ENCODE assay signal across 13 cellular contexts in the genomic region with DNA sequence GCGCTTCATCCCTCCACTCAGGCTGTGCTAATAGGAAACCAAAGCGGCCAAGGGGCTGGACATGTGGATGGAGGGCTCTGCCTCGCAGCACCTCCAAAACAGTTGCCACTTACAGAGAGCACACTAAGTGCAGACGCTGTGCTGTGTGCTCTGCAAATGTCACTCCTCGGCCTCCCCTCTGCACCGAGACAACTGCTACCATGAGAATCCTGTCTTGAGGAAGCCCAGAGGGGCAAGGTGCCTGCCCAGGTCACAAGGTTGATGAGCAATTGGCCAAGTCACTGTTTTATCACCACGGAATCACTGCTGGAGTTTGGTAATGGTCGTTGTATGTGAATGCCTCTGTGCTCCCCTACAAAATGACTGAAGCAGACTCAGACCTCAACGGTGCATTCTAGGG.
DNase-seq lines count a peak whose midpoint lies in the region; ATAC-seq and TF ChIP-seq lines count a peak whose summit lies in the region.
"Had no signal": no experiment of that assay in that cellular context is flagged by ENCODE, and none has a peak within 500 bp of the region (broad histone marks: within the 10 kb centered on the region; RNA-seq: fewer than 3 reads in every experiment).

No MANE protein-coding gene starts in this region.

- intact Hi-C loops in IMR-90 (cut with micrococcal nuclease), result no loop called here
- intact Hi-C loops in spleen (cut with DNase I; ENCODE audit: low total_unique reads), result no loop called here
- intact Hi-C loops in OCI-LY7 (cut with micrococcal nuclease; ENCODE audit: unreplicated experiment), result no loop called here

- H3K36me3 ChIP-seq in IMR-90 (ENCODE audit: control insufficient read depth, insufficient read depth, low read length) (peaks cover 16% of the 10 kb centered on the region), mucosa of rectum (ENCODE audit: control insufficient read depth in 2 of 2, insufficient read depth in 2 of 2, low read length in 2 of 2) (no peaks in the 10 kb centered on the region), spleen (no peaks in the 10 kb centered on the region), OCI-LY7 (ENCODE audit: insufficient read depth, low read length) (no peaks in the 10 kb centered on the region)
- H3K36me3 ChIP-seq: BE2C had no signal

- peaks cover 69% of the 10 kb centered on the region for H3K4me1 Mint-ChIP-seq in brain
- H3K4me1 Mint-ChIP-seq: H9 had no signal

- H3K4me3 ChIP-seq in IMR-90 (ENCODE audit: insufficient read depth, low read depth, low read length) (no peak overlapping the region), mucosa of rectum (ENCODE audit: low read length in 2 of 2) (no peak overlapping the region), spleen (no peak overlapping the region), OCI-LY7 (ENCODE audit: low read depth, low read length, poor library complexity, severe bottlenecking) (no peak overlapping the region)

- 93% methylated on average over 3 of the region's 9 CpGs; no CpG with 5 or more reads in 1 of the 2 experiments for WGBS in IMR-90 (ENCODE audit: extremely low coverage in 2 of 2, insufficient read length in 1 of 2), 2 experiments
- WGBS in spleen, 5 donors, result 82 to 86% (median 83%) methylated on average over 6 to 9 of the region's 9 CpGs

- no peak overlapping the region for H2BK20ac ChIP-seq in IMR-90 (ENCODE audit: low read depth, low read length)

- peaks cover 33% of the 10 kb centered on the region for H3K9me1 ChIP-seq in IMR-90 (ENCODE audit: insufficient read depth, low read length)

- peak overlapping the region; percentile 13; the same call in 1 of the 2 replicates for H2AK5ac ChIP-seq in IMR-90 (ENCODE audit: low read depth, low read length)

- no peak overlapping the region for H2BK15ac ChIP-seq in IMR-90 (ENCODE audit: low read depth, low read length)

- ATAC-seq in IMR-90 (ENCODE audit: low read depth), result no peak
- no peak for ATAC-seq in HG02885 (IDR thresholded peaks at IDR 0.05; ENCODE audit: poor library complexity, unreplicated experiment)
- no peak for ATAC-seq in GM21528 (IDR thresholded peaks at IDR 0.05; ENCODE audit: low FRiP score, unreplicated experiment)

- no peaks in the 10 kb centered on the region for H3K9me3 ChIP-seq in IMR-90 (ENCODE audit: control insufficient read depth, insufficient read depth, low read length)
- no peaks in the 10 kb centered on the region for H3K9me3 ChIP-seq in mucosa of rectum (ENCODE audit: control insufficient read depth in 2 of 2, low read length in 2 of 2)
- H3K9me3 ChIP-seq in spleen, result no peaks in the 10 kb centered on the region
- no peaks in the 10 kb centered on the region for H3K9me3 ChIP-seq in OCI-LY7 (ENCODE audit: low read length)
- H3K9me3 ChIP-seq: BE2C had no signal

- TF ChIP-seq POLR2A in IMR-90 (IDR thresholded peaks at IDR 0.05; ENCODE audit: low read depth, low read length), result no peak
- no peak for TF ChIP-seq POLR2A in spleen (IDR thresholded peaks at IDR 0.05)

- peaks cover 14% of the 10 kb centered on the region for H3K4me1 ChIP-seq in IMR-90 (ENCODE audit: control insufficient read depth, insufficient read depth, low read length)
- H3K4me1 ChIP-seq in mucosa of rectum (ENCODE audit: control insufficient read depth in 2 of 2, insufficient read depth in 2 of 2, low read length in 2 of 2), result peaks cover 17 to 24% of the 10 kb centered on the region in 2 donors
- H3K4me1 ChIP-seq in spleen, result peaks cover 0 to 40% (median 10%) of the 10 kb centered on the region in 6 donors
- no peaks in the 10 kb centered on the region for H3K4me1 ChIP-seq in OCI-LY7 (ENCODE audit: insufficient read depth, low read length, poor library complexity, severe bottlenecking)
- H3K4me1 ChIP-seq: BE2C had no signal

- H3K27ac ChIP-seq in IMR-90 (ENCODE audit: insufficient read depth, low read length) (no peak overlapping the region), mucosa of rectum (ENCODE audit: low read depth in 2 of 2, low read length in 2 of 2) (peak overlapping the region; percentile 28 to 61), spleen (peak overlapping the region in 4 of 8 donors; percentile 18 to 73 (median 61)), OCI-LY7 (ENCODE audit: low read depth, low read length, poor library complexity, severe bottlenecking) (no peak overlapping the region)

- H3K79me2 ChIP-seq in OCI-LY7 (ENCODE audit: insufficient read depth, low read depth, low read length), result no peaks in the 10 kb centered on the region

- H2AK9ac ChIP-seq in IMR-90 (replicated peaks; ENCODE audit: low read depth, low read length, poor library complexity), result no peak overlapping the region

- H4K5ac ChIP-seq in IMR-90 (ENCODE audit: low read depth, low read length), result no peak overlapping the region

- DNase-seq in IMR-90, result no peak
- peak; percentile 61 for DNase-seq in spleen
- no peak for DNase-seq in activated CD4-positive, alpha-beta T cell treated with anti-CD3 and anti-CD28 coated beads, Interleukin-2, amount 50 U/mL, for 4 hours
- no peak for DNase-seq in OCI-LY7 (ENCODE audit: low spot score)
- DNase-seq: BE2C, DMS153, H9, NCI-H1417 treated with DMSO at 0.1 percent for 48 hours, SIG-M5 had no signal

- H3K79me1 ChIP-seq in IMR-90 (ENCODE audit: low read depth in 1 of 2, low read length in 2 of 2), result peaks cover 0 to 42% of the 10 kb centered on the region in 2 experiments; a peak in 3 of 4 replicates

- no peak overlapping the region for H3K18ac ChIP-seq in IMR-90 (ENCODE audit: low read depth, low read length)

- no peak overlapping the region for H3K23ac ChIP-seq in IMR-90 (ENCODE audit: low read depth, low read length)

- H3K27me3 Mint-ChIP-seq in brain, result no peaks in the 10 kb centered on the region

- TF ChIP-seq RAD21 in IMR-90 (IDR thresholded peaks at IDR 0.05; ENCODE audit: low read length), result no peak

- in situ Hi-C loops in IMR-90 (cut with MboI; ENCODE audit: low sequenced_read_pairs), result no loop called here

- no peak overlapping the region for H4K8ac ChIP-seq in IMR-90 (ENCODE audit: low read depth in 2 of 2, low read length in 2 of 2)

- no peak for TF ChIP-seq CTCF in IMR-90 (conservative IDR thresholded peaks at IDR 0.05; ENCODE audit: low read depth, low read length)
- no peak for TF ChIP-seq CTCF in brain (conservative IDR thresholded peaks at IDR 0.05)
- TF ChIP-seq CTCF in spleen (IDR thresholded peaks at IDR 0.05 in 8 of 11, conservative IDR thresholded peaks at IDR 0.05 in 3 of 11), result no peak
- TF ChIP-seq CTCF in OCI-LY7 (conservative IDR thresholded peaks at IDR 0.05; ENCODE audit: low read length), result no peak

- H3K36me3 Mint-ChIP-seq in brain, result no peaks in the 10 kb centered on the region

- H3K56ac ChIP-seq in IMR-90 (ENCODE audit: extremely low read depth, insufficient read depth, low read length), result no peak overlapping the region

- POLR2A ChIA-PET in IMR-90 (lab: Charles Lee; ENCODE audit: unreplicated experiment) (no interaction called here), OCI-LY7 (lab: Charles Lee) (interaction anchor here (0.6 to 0.7 kb wide), 2 partner anchors 10 to 29 kb away, joined by 3 read pairs; no protein-coding TSS in a partner anchor)

- H2BK120ac ChIP-seq in IMR-90 (ENCODE audit: low read depth, low read length), result no peak overlapping the region

- H4K91ac ChIP-seq in IMR-90 (ENCODE audit: insufficient read depth, low read depth, low read length), result no peak overlapping the region

- H2AFZ ChIP-seq in IMR-90 (replicated peaks; ENCODE audit: low read length, poor library complexity) (no peak overlapping the region), OCI-LY7 (ENCODE audit: low read length) (no peak overlapping the region)

- no TSS peak for BruUV-seq in IMR-90 (replicated peaks; lab: Mats Ljungman, UMichigan)
- BruUV-seq in OCI-LY7 (replicated peaks; lab: Mats Ljungman, UMichigan), result no TSS peak

- CTCF ChIA-PET in IMR-90 (lab: Yijun Ruan, JAX), result no interaction called here
- CTCF ChIA-PET in OCI-LY7 (lab: Charles Lee; ENCODE audit: unreplicated experiment), result no interaction called here

- H3K4me3 Mint-ChIP-seq in brain, result no peak overlapping the region
- H3K4me3 Mint-ChIP-seq: H9 had no signal

- H4K20me1 ChIP-seq in IMR-90 (ENCODE audit: insufficient read depth, low read length) (peaks cover 6% of the 10 kb centered on the region), OCI-LY7 (ENCODE audit: insufficient read depth, low read length) (no peaks in the 10 kb centered on the region)

- H2BK5ac ChIP-seq in IMR-90 (ENCODE audit: low read depth, low read length, poor library complexity, severe bottlenecking), result no peak overlapping the region

- H3K14ac ChIP-seq in IMR-90 (replicated peaks; ENCODE audit: low read depth, low read length), result no peak overlapping the region

- dilution Hi-C loops in IMR-90 (cut with HindIII; ENCODE audit: low sequenced_read_pairs, unreplicated experiment), result no loop called here

- no peak overlapping the region for H3K4me2 ChIP-seq in IMR-90 (ENCODE audit: low read depth, low read length)
- no peak overlapping the region for H3K4me2 ChIP-seq in OCI-LY7 (ENCODE audit: low read length)

- no peaks in the 10 kb centered on the region for H3K9me2 ChIP-seq in OCI-LY7 (ENCODE audit: insufficient read depth, low read length)

- peak overlapping the region in 3 of 5 experiments; percentile 24 to 66 (median 40) for H3K27ac Mint-ChIP-seq in brain
- H3K27ac Mint-ChIP-seq: H9 had no signal

- H3K9ac ChIP-seq in IMR-90 (ENCODE audit: low read depth, low read length) (no peak overlapping the region), mucosa of rectum (ENCODE audit: low read depth in 1 of 2, low read length in 2 of 2) (peak overlapping the region in 1 of 2 donors; percentile 12)

- H3K27me3 ChIP-seq in IMR-90 (ENCODE audit: control insufficient read depth, insufficient read depth, low read length), result no peaks in the 10 kb centered on the region
- no peaks in the 10 kb centered on the region for H3K27me3 ChIP-seq in mucosa of rectum (ENCODE audit: control insufficient read depth in 2 of 2, insufficient read depth in 2 of 2, low read length in 2 of 2)
- H3K27me3 ChIP-seq in spleen (replicated peaks in 1 of 7), result no peaks in the 10 kb centered on the region
- H3K27me3 ChIP-seq: BE2C had no signal

- H3K9me3 Mint-ChIP-seq in brain, result no peaks in the 10 kb centered on the region
- H3K9me3 Mint-ChIP-seq: H9 had no signal

- peak overlapping the region; percentile 37; the same call in 1 of the 2 replicates for H3K4ac ChIP-seq in IMR-90 (ENCODE audit: low read depth, low read length)

TF ChIP-seq in IMR-90, 13 proteins besides CTCF, POLR2A, EP300 and RAD21 (continues in another document):
- TF ChIP-seq, protein P1, sequence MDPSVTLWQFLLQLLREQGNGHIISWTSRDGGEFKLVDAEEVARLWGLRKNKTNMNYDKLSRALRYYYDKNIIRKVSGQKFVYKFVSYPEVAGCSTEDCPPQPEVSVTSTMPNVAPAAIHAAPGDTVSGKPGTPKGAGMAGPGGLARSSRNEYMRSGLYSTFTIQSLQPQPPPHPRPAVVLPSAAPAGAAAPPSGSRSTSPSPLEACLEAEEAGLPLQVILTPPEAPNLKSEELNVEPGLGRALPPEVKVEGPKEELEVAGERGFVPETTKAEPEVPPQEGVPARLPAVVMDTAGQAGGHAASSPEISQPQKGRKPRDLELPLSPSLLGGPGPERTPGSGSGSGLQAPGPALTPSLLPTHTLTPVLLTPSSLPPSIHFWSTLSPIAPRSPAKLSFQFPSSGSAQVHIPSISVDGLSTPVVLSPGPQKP (IDR thresholded peaks at IDR 0.05; ENCODE audit: borderline replicate concordance, low read depth, low read length), result no peak
- no peak for TF ChIP-seq NFE2L2 (IDR thresholded peaks at IDR 0.05; ENCODE audit: low read depth, low read length)
- TF ChIP-seq CHD1 (IDR thresholded peaks at IDR 0.05; ENCODE audit: low read depth, low read length), result no peak
- no peak for TF ChIP-seq FOS (IDR thresholded peaks at IDR 0.05; ENCODE audit: low read depth, low read length)

Comparison
In these comparisons a context has a peak if more than half of its experiments do, and no peak if none do; other contexts are left out.
1. H3K27ac ChIP-seq: peak in mucosa of rectum (2 of 2); none in IMR-90 (single experiment) and OCI-LY7 (single experiment).